In genomic region chr2:102253753-102254150, GRCh38 we compare ENCODE assay signal across 16 cellular contexts. TPM values are rescaled to one million over a fixed set of nuclear protein-coding genes. Genes with fewer than 3 reads are reported as not detected.
A peak's percentile ranks its signal among the peaks of the same experiment; 100 is the strongest.
DNase-seq lines count a peak whose midpoint lies in the region; ATAC-seq, FAIRE-seq and TF ChIP-seq lines count a peak whose summit lies in the region.
"Had no signal": no experiment of that assay in that cellular context is flagged by ENCODE, and none has a peak within 500 bp of the region (broad histone marks: within the 10 kb centered on the region; RNA-seq: fewer than 3 reads in every experiment).

No MANE protein-coding gene starts in this region.

- peaks cover 0 to 8% (median 4%) of the 10 kb centered on the region in 3 donors for H3K36me3 Mint-ChIP-seq in CD8-positive, alpha-beta memory T cell
- peaks cover 1% of the 10 kb centered on the region for H3K36me3 Mint-ChIP-seq in chondrocyte (ENCODE audit: low read depth)
- peaks cover 2% of the 10 kb centered on the region in 2 donors for H3K36me3 Mint-ChIP-seq in CD14-positive monocyte
- H3K36me3 Mint-ChIP-seq: WTC11 had no signal

- peak overlapping the region in 6 of 8 donors; percentile 62 to 96 (median 78) for H3K27ac Mint-ChIP-seq in CD8-positive, alpha-beta memory T cell
- H3K27ac Mint-ChIP-seq in chondrocyte (ENCODE audit: unreplicated experiment) (no peak overlapping the region), CD14-positive monocyte (no peak overlapping the region)
- H3K27ac Mint-ChIP-seq: WTC11 had no signal

- peaks cover 58 to 68% (median 65%) of the 10 kb centered on the region in 3 donors for H3K4me1 Mint-ChIP-seq in CD8-positive, alpha-beta memory T cell
- peaks cover 25% of the 10 kb centered on the region for H3K4me1 Mint-ChIP-seq in chondrocyte (ENCODE audit: low read depth)
- H3K4me1 Mint-ChIP-seq in CD14-positive monocyte = peaks cover 27% of the 10 kb centered on the region

- FAIRE-seq in A204.1 (lab: Jason Lieb, UNC) (peak; percentile 27), pancreas (lab: Jason Lieb, UNC) (no peak)

- no peak overlapping the region for H3K27ac ChIP-seq in CD8-positive, alpha-beta memory T cell (ENCODE audit: low read depth, low read length)
- H3K27ac ChIP-seq in RWPE2 (ENCODE audit: poor library complexity, severe bottlenecking) = no peak overlapping the region
- no peak overlapping the region for H3K27ac ChIP-seq in pancreas

- H3K9me3 Mint-ChIP-seq in CD8-positive, alpha-beta memory T cell = peaks cover 0 to 2% (median 0%) of the 10 kb centered on the region in 5 donors
- peaks cover 2% of the 10 kb centered on the region for H3K9me3 Mint-ChIP-seq in chondrocyte (ENCODE audit: low read depth)
- peaks cover 0 to 12% (median 2%) of the 10 kb centered on the region in 7 donors for H3K9me3 Mint-ChIP-seq in CD14-positive monocyte
- H3K9me3 Mint-ChIP-seq: activated naive CD4-positive, alpha-beta T cell treated with anti-CD3 and anti-CD28 coated beads, Interleukin-2, amount 50 U/mL, for 24 hours; WTC11 had no signal

- no peaks in the 10 kb centered on the region for H3K27me3 ChIP-seq in CD8-positive, alpha-beta memory T cell (ENCODE audit: insufficient read depth, low read length, poor library complexity, severe bottlenecking)
- H3K27me3 ChIP-seq in RWPE2 (ENCODE audit: insufficient read depth, poor library complexity, severe bottlenecking) (no peaks in the 10 kb centered on the region), pancreas (peaks cover 0 to 4% (median 0%) of the 10 kb centered on the region in 4 donors)

- WGBS in pancreas, 2 donors = 41 to 54% methylated on average over 2 of the region's 2 CpGs

- peak overlapping the region; percentile 15 to 57 (median 49) for H3K4me3 Mint-ChIP-seq in CD8-positive, alpha-beta memory T cell
- H3K4me3 Mint-ChIP-seq in chondrocyte (ENCODE audit: unreplicated experiment) (no peak overlapping the region), CD14-positive monocyte (peak overlapping the region in 1 of 2 donors; percentile 57)
- H3K4me3 Mint-ChIP-seq: activated naive CD4-positive, alpha-beta T cell treated with anti-CD3 and anti-CD28 coated beads, Interleukin-2, amount 50 U/mL, for 24 hours; WTC11 had no signal

- POLR2A ChIA-PET in CD8-positive, alpha-beta memory T cell (lab: Charles Lee) = no interaction called here

- CTCF ChIA-PET in CD8-positive, alpha-beta memory T cell (lab: Charles Lee) = interaction anchor here (0.9 to 5.7 kb wide), 2 partner anchors 13 to 195 kb away, joined by 3 to 31 read pairs; no protein-coding TSS in a partner anchor

- no peaks in the 10 kb centered on the region for H3K9me3 ChIP-seq in CD8-positive, alpha-beta memory T cell (ENCODE audit: low read length)
- no peaks in the 10 kb centered on the region for H3K9me3 ChIP-seq in RWPE2 (ENCODE audit: severe bottlenecking)
- no peaks in the 10 kb centered on the region for H3K9me3 ChIP-seq in pancreas
- H3K9me3 ChIP-seq: left lung had no signal

- DNase-seq in CD8-positive, alpha-beta memory T cell = no peak
- DNase-seq in RWPE2 (ENCODE audit: low spot score) (no peak), chondrocyte (ENCODE audit: low spot score) (no peak), pancreas (no peak), NCI-H2171 treated with DMSO at 0.1 percent for 48 hours (lab: John Stamatoyannopoulos, UW) (no peak), CD14-positive monocyte (ENCODE audit: low spot score) (no peak)
- DNase-seq: Caco-2; head of caudate nucleus; Karpas-422; left lung; stimulated activated CD4-positive, alpha-beta T cell treated with anti-CD3 and anti-CD28 coated beads, Interleukin-12 subunit alpha, Interleukin-12 subunit beta, amount 100 ng/mL, for 4 hours had no signal

- H3K36me3 ChIP-seq in CD8-positive, alpha-beta memory T cell (ENCODE audit: insufficient read depth, low read length) = no peaks in the 10 kb centered on the region
- no peaks in the 10 kb centered on the region for H3K36me3 ChIP-seq in RWPE2 (ENCODE audit: low read depth)
- no peaks in the 10 kb centered on the region for H3K36me3 ChIP-seq in pancreas
- H3K36me3 ChIP-seq: left lung had no signal

- peaks cover 27% of the 10 kb centered on the region for H3K4me1 ChIP-seq in CD8-positive, alpha-beta memory T cell (ENCODE audit: insufficient read depth, low read length)
- H3K4me1 ChIP-seq in RWPE2 (ENCODE audit: insufficient read depth, poor library complexity, severe bottlenecking) = peaks cover 9% of the 10 kb centered on the region
- peaks cover 0 to 4% (median 0%) of the 10 kb centered on the region in 3 donors for H3K4me1 ChIP-seq in pancreas
- H3K4me1 ChIP-seq: Caco-2 had no signal

- intact Hi-C loops in pancreas (cut with DNase I) = loop anchor here in 1 of 3 donors (5.0 kb wide), 1 partner anchor 189 kb away; no protein-coding TSS in a partner anchor
- intact Hi-C loops in CD14-positive monocyte (cut with micrococcal nuclease) = loop anchor here (5.0 to 10.0 kb wide), 4 partner anchors 61 to 194 kb away; partner anchors contain the start of genes IL18R1 (in 1 of the 2) and IL1RL1 (in 1 of the 2)

- TF ChIP-seq CTCF in RWPE2 (IDR thresholded peaks at IDR 0.05; ENCODE audit: poor library complexity, severe bottlenecking) (peak; percentile 52), chondrocyte (IDR thresholded peaks at IDR 0.05) (peak; percentile 67), pancreas (IDR thresholded peaks at IDR 0.05) (no peak), CD14-positive monocyte (IDR thresholded peaks at IDR 0.05) (no peak)

- H3K27me3 Mint-ChIP-seq in CD8-positive, alpha-beta memory T cell = peaks cover 3 to 4% of the 10 kb centered on the region in 2 donors
- H3K27me3 Mint-ChIP-seq in chondrocyte (ENCODE audit: low read depth) (peaks cover 3% of the 10 kb centered on the region), CD14-positive monocyte (ENCODE audit: low read depth in 3 of 3) (peaks cover 31 to 53% (median 50%) of the 10 kb centered on the region in 3 donors)

- H3K4me3 ChIP-seq in CD8-positive, alpha-beta memory T cell (ENCODE audit: low read length) = no peak overlapping the region
- no peak overlapping the region for H3K4me3 ChIP-seq in RWPE2 (ENCODE audit: severe bottlenecking)
- no peak overlapping the region for H3K4me3 ChIP-seq in pancreas
- H3K4me3 ChIP-seq: left lung had no signal

- no peak for ATAC-seq in RWPE2 (ENCODE audit: low read depth)
- ATAC-seq in pancreas = no peak
- no peak for ATAC-seq in HG02759 (IDR thresholded peaks at IDR 0.05; ENCODE audit: unreplicated experiment)
- ATAC-seq: left lung, WTC11 had no signal

RNA-seq across cellular contexts. Expression of gene IL1RL1, which starts 57.6 kb away (rescaled TPM):
- under 1 TPM; 0.22 to 0.35 TPM for total RNA-seq in CD8-positive, alpha-beta memory T cell
- polyA plus RNA-seq in CD8-positive, alpha-beta memory T cell = 0.14 TPM
- total RNA-seq in chondrocyte = not detected in 3 replicates
- 1 to 10 TPM in 3 of 6 donors, under 1 TPM in 3; 0.28 to 2.5 (median 1.1) TPM for total RNA-seq in pancreas
- polyA plus RNA-seq in pancreas = 1 to 10 TPM in 1 of 2 donors, under 1 TPM in 1; 0.53 to 1.3 TPM
- polyA plus RNA-seq in CD14-positive monocyte = not detected
- total RNA-seq: Caco-2, RPMI7951, WTC11 had no signal

Comparison
In these comparisons a context has a peak if more than half of its experiments do, and no peak if none do; other contexts are left out.
1. H3K27ac Mint-ChIP-seq: peak in CD8-positive, alpha-beta memory T cell (6 of 8); none in chondrocyte (single experiment) and CD14-positive monocyte (0 of 7).
2. CTCF ChIP-seq: peak in RWPE2 (single experiment) and chondrocyte (single experiment); none in pancreas (0 of 4) and CD14-positive monocyte (single experiment).